In genomic region chr5:141382469-141383294, GRCh38 we compare ENCODE assay signal across 8 cellular contexts. TPM values are rescaled to one million over a fixed set of nuclear protein-coding genes. Genes with fewer than 3 reads are reported as not detected.
A peak's percentile ranks its signal among the peaks of the same experiment; 100 is the strongest.
DNase-seq lines count a peak whose midpoint lies in the region; ATAC-seq and TF ChIP-seq lines count a peak whose summit lies in the region.
"Had no signal": no experiment of that assay in that cellular context is flagged by ENCODE, and none has a peak within 500 bp of the region (broad histone marks: within the 10 kb centered on the region; RNA-seq: fewer than 3 reads in every experiment).

Gene PCDHGA7 (plus strand): TSS chr5:141382742. CDS start chr5:141382900, 158 bp downstream.

- intact Hi-C loops in gastrocnemius medialis (cut with DNase I; ENCODE audit: low total_unique reads) = no loop called here

- ATAC-seq in gastrocnemius medialis (peak in 1 of 2 donors; percentile 59), HG03342 (IDR thresholded peaks at IDR 0.05; ENCODE audit: unreplicated experiment) (no peak)

- no peak for TF ChIP-seq POLR2A in gastrocnemius medialis (IDR thresholded peaks at IDR 0.05)

- in situ Hi-C loops in gastrocnemius medialis (cut with MboI; ENCODE audit: low sequenced_read_pairs in 4 of 4) = no loop called here

- no peaks in the 10 kb centered on the region for H3K36me3 ChIP-seq in SJSA1
- no peaks in the 10 kb centered on the region for H3K36me3 ChIP-seq in gastrocnemius medialis

- H3K27ac ChIP-seq in SJSA1 (no peak within 1 kb of the TSS), gastrocnemius medialis (no peak within 1 kb of the TSS)

- H3K27me3 ChIP-seq in SJSA1 (replicated peaks) = no peaks in the 10 kb centered on the region
- peaks cover 0 to 6% (median 0%) of the 10 kb centered on the region in 3 donors for H3K27me3 ChIP-seq in gastrocnemius medialis

- H3K9me3 ChIP-seq in SJSA1 (replicated peaks) = peaks cover 29% of the 10 kb centered on the region
- H3K9me3 ChIP-seq in gastrocnemius medialis = no peaks in the 10 kb centered on the region

- no peaks in the 10 kb centered on the region for H3K4me1 ChIP-seq in SJSA1 (replicated peaks)
- H3K4me1 ChIP-seq in gastrocnemius medialis = peaks cover 0 to 4% of the 10 kb centered on the region in 2 donors

- no peak for DNase-seq in SJSA1 (ENCODE audit: low read depth in 1 of 2, low spot score in 2 of 2)
- DNase-seq in fibroblast of gingiva (ENCODE audit: low read depth) = peak; percentile 17
- no peak for DNase-seq in gastrocnemius medialis
- DNase-seq in mucosa of gallbladder (ENCODE audit: low spot score) = no peak
- no peak for DNase-seq in DMS79 (lab: John Stamatoyannopoulos, UW)
- DNase-seq: NCI-H526 treated with DMSO at 0.1 percent for 48 hours had no signal

- H3K4me3 ChIP-seq in GM12875 (ENCODE audit: low read depth, low read length) (peak within 1 kb of the TSS; percentile 54), SJSA1 (peak within 1 kb of the TSS; percentile 9; the same call in 1 of the 2 replicates), gastrocnemius medialis (peak within 1 kb of the TSS; percentile 36 to 58 (median 46))

- TF ChIP-seq CTCF in GM12875 (IDR thresholded peaks at IDR 0.05; ENCODE audit: borderline replicate concordance, insufficient read depth, low read depth, low read length) = peak; percentile 36; the same call in 1 of the 2 replicates
- peak in 4 of 5 experiments; percentile 9 to 44 (median 22) for TF ChIP-seq CTCF in gastrocnemius medialis (IDR thresholded peaks at IDR 0.05 in 4 of 5, conservative IDR thresholded peaks at IDR 0.05 in 1 of 5)

RNA-seq across cellular contexts. Expression of gene PCDHGA7, which starts in this region (rescaled TPM):
- 0.82 and 0.91 TPM in 2 replicates for total RNA-seq in SJSA1 (2014; rRNA removed; shearing (Covaris generic))
- total RNA-seq in gastrocnemius medialis = 1 to 10 TPM; 1.3 to 2.4 (median 1.9) TPM
- total RNA-seq in mucosa of gallbladder = 4.5 TPM
